Comparison of ENCODE assay signal across 1 cellular context in genomic region chr4:48016141-48017107, GRCh38.
TF ChIP-seq lines count a peak whose summit lies in the region.

Gene CNGA1, minus strand, starts transcription at chr4:48016681. Its CDS starts 63,992 bp downstream, at chr4:47952689.
Gene NIPAL1, plus strand, starts transcription at chr4:48016772. Its CDS starts 68 bp downstream, at chr4:48016840.

TF ChIP-seq in GM12878, 131 proteins besides CTCF, POLR2A, EP300 and RAD21 (continued from another document and continues in another):
- TF ChIP-seq USF1 (IDR thresholded peaks at IDR 0.05; ENCODE audit: borderline replicate concordance, extremely low read length, insufficient read depth, low read depth, low read length): no peak
- TF ChIP-seq RUNX3 (IDR thresholded peaks at IDR 0.05; ENCODE audit: low read length): no peak
- TF ChIP-seq BMI1 (IDR thresholded peaks at IDR 0.05; ENCODE audit: borderline replicate concordance): no peak
- TF ChIP-seq ZZZ3 (IDR thresholded peaks at IDR 0.05; ENCODE audit: control insufficient read depth, insufficient read length, low read depth): no peak
- TF ChIP-seq BRCA1 (IDR thresholded peaks at IDR 0.05; ENCODE audit: low read depth, low read length): no peak
- no peak for TF ChIP-seq SPI1 (IDR thresholded peaks at IDR 0.05; ENCODE audit: borderline replicate concordance, insufficient read depth, low read depth, low read length)
- no peak for TF ChIP-seq ESRRA (IDR thresholded peaks at IDR 0.05; ENCODE audit: low read length)
- no peak for TF ChIP-seq MTA2 (IDR thresholded peaks at IDR 0.05; ENCODE audit: low read depth)
- no peak for TF ChIP-seq ZBTB40 (IDR thresholded peaks at IDR 0.05; ENCODE audit: borderline replicate concordance)
- TF ChIP-seq PBX3 (IDR thresholded peaks at IDR 0.05; ENCODE audit: insufficient replicate concordance, low read depth, low read length): no peak
- no peak; the same call in 1 of the 2 replicates for TF ChIP-seq CREM (IDR thresholded peaks at IDR 0.05; ENCODE audit: low read depth)
- TF ChIP-seq CEBPZ (IDR thresholded peaks at IDR 0.05; ENCODE audit: low read depth, low read length): no peak
- TF ChIP-seq BHLHE40 (IDR thresholded peaks at IDR 0.05; ENCODE audit: borderline replicate concordance in 1 of 2, low read depth in 2 of 2, low read length in 1 of 2): peak in 1 of 2 experiments; percentile 29; a peak in 1 of 4 replicates
- no peak for TF ChIP-seq RBBP5 (conservative IDR thresholded peaks at IDR 0.05)
- peak; percentile 19; the same call in 1 of the 2 replicates for TF ChIP-seq PML (IDR thresholded peaks at IDR 0.05; ENCODE audit: low read length)
- no peak for TF ChIP-seq KDM1A (IDR thresholded peaks at IDR 0.05; ENCODE audit: borderline replicate concordance)
- no peak for TF ChIP-seq SREBF1 (IDR thresholded peaks at IDR 0.05; ENCODE audit: low read length)
- peak; percentile 89 for TF ChIP-seq ZNF24 (IDR thresholded peaks at IDR 0.05)
- no peak for TF ChIP-seq STAT1 (conservative IDR thresholded peaks at IDR 0.05)
- TF ChIP-seq HDGF (IDR thresholded peaks at IDR 0.05): no peak
- no peak for TF ChIP-seq SUPT20H (IDR thresholded peaks at IDR 0.05; ENCODE audit: borderline replicate concordance, control insufficient read depth, low read depth, low read length)
- TF ChIP-seq EZH2 (IDR thresholded peaks at IDR 0.05; ENCODE audit: borderline replicate concordance, control insufficient read depth, low read depth, low read length): no peak
- TF ChIP-seq HCFC1 (IDR thresholded peaks at IDR 0.05; ENCODE audit: low read length): no peak
- TF ChIP-seq ZBTB4 (CRISPR knock-in tag; IDR thresholded peaks at IDR 0.05): no peak
- TF ChIP-seq YBX1 (IDR thresholded peaks at IDR 0.05): no peak
- no peak for TF ChIP-seq MEF2B (IDR thresholded peaks at IDR 0.05; ENCODE audit: partially characterized antibody, poor library complexity, severe bottlenecking)
- TF ChIP-seq POLR2AphosphoS2 (IDR thresholded peaks at IDR 0.05; ENCODE audit: low read depth, low read length): no peak
- no peak for TF ChIP-seq IKZF2 (IDR thresholded peaks at IDR 0.05)
- TF ChIP-seq SUZ12 (IDR thresholded peaks at IDR 0.05; ENCODE audit: unreplicated experiment): no peak
- no peak for TF ChIP-seq ZNF622 (IDR thresholded peaks at IDR 0.05)
- no peak for TF ChIP-seq PKNOX1 (IDR thresholded peaks at IDR 0.05)
- TF ChIP-seq ZNF384 (IDR thresholded peaks at IDR 0.05; ENCODE audit: borderline replicate concordance, low read depth, low read length): no peak
- TF ChIP-seq SKIL (IDR thresholded peaks at IDR 0.05; ENCODE audit: low read depth, poor library complexity, severe bottlenecking): no peak
- no peak for TF ChIP-seq ATF2 (IDR thresholded peaks at IDR 0.05; ENCODE audit: low read length)
- no peak for TF ChIP-seq NR2C2 (IDR thresholded peaks at IDR 0.05; ENCODE audit: borderline replicate concordance, control insufficient read depth, insufficient read length, low read depth)
- TF ChIP-seq E4F1 (IDR thresholded peaks at IDR 0.05; ENCODE audit: borderline replicate concordance, partially characterized antibody): no peak
- TF ChIP-seq SRF (IDR thresholded peaks at IDR 0.05; ENCODE audit: low read depth in 2 of 2, low read length in 2 of 2): no peak
- no peak for TF ChIP-seq SMAD5 (IDR thresholded peaks at IDR 0.05; ENCODE audit: low read depth)
- TF ChIP-seq KAT2A (conservative IDR thresholded peaks at IDR 0.05; ENCODE audit: control insufficient read depth, low read depth, low read length): no peak
- no peak for TF ChIP-seq FOXK2 (IDR thresholded peaks at IDR 0.05)
- no peak for TF ChIP-seq TCF3 (IDR thresholded peaks at IDR 0.05; ENCODE audit: borderline replicate concordance, insufficient read depth, low read depth, low read length)
- no peak for TF ChIP-seq DPF2 (IDR thresholded peaks at IDR 0.05)
- TF ChIP-seq SMC3 (IDR thresholded peaks at IDR 0.05; ENCODE audit: borderline replicate concordance, low read length): peak; percentile 41; the same call in 1 of the 2 replicates
- no peak for TF ChIP-seq SP1 (IDR thresholded peaks at IDR 0.05; ENCODE audit: low read depth, low read length)
